In the genomic region with DNA sequence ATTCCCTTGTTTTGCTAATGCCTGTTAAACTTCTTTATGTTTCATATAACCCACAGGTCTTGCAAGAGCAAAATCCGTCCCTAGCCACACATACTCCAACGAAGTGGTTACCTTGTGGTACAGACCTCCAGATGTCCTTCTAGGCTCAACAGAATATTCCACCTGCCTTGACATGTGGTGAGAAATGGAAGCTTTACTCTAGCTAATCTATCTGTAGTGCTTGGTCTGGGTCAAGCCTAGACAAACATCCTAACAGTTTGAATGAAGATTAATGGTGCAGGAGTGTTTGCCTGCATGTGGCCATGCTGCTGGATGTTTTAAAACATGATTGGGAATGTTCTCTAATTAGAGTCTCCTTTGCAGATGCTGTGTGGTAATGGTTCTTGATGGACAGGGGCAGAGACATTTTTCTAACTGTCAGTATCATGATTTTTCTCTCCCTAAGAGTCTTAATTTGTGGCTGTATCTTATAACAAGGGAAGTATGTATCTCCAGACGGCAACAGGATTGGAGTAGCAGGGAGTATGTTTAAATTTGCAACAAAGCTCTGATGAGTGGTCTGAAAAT, we compare ENCODE assay signal across 1 cellular context.
TF ChIP-seq lines count a peak whose summit lies in the region.

No MANE protein-coding gene starts in this region.

TF ChIP-seq in GM23338, 12 proteins besides CTCF, POLR2A, EP300 and RAD21 (continued from another document):
- TF ChIP-seq, protein P1, sequence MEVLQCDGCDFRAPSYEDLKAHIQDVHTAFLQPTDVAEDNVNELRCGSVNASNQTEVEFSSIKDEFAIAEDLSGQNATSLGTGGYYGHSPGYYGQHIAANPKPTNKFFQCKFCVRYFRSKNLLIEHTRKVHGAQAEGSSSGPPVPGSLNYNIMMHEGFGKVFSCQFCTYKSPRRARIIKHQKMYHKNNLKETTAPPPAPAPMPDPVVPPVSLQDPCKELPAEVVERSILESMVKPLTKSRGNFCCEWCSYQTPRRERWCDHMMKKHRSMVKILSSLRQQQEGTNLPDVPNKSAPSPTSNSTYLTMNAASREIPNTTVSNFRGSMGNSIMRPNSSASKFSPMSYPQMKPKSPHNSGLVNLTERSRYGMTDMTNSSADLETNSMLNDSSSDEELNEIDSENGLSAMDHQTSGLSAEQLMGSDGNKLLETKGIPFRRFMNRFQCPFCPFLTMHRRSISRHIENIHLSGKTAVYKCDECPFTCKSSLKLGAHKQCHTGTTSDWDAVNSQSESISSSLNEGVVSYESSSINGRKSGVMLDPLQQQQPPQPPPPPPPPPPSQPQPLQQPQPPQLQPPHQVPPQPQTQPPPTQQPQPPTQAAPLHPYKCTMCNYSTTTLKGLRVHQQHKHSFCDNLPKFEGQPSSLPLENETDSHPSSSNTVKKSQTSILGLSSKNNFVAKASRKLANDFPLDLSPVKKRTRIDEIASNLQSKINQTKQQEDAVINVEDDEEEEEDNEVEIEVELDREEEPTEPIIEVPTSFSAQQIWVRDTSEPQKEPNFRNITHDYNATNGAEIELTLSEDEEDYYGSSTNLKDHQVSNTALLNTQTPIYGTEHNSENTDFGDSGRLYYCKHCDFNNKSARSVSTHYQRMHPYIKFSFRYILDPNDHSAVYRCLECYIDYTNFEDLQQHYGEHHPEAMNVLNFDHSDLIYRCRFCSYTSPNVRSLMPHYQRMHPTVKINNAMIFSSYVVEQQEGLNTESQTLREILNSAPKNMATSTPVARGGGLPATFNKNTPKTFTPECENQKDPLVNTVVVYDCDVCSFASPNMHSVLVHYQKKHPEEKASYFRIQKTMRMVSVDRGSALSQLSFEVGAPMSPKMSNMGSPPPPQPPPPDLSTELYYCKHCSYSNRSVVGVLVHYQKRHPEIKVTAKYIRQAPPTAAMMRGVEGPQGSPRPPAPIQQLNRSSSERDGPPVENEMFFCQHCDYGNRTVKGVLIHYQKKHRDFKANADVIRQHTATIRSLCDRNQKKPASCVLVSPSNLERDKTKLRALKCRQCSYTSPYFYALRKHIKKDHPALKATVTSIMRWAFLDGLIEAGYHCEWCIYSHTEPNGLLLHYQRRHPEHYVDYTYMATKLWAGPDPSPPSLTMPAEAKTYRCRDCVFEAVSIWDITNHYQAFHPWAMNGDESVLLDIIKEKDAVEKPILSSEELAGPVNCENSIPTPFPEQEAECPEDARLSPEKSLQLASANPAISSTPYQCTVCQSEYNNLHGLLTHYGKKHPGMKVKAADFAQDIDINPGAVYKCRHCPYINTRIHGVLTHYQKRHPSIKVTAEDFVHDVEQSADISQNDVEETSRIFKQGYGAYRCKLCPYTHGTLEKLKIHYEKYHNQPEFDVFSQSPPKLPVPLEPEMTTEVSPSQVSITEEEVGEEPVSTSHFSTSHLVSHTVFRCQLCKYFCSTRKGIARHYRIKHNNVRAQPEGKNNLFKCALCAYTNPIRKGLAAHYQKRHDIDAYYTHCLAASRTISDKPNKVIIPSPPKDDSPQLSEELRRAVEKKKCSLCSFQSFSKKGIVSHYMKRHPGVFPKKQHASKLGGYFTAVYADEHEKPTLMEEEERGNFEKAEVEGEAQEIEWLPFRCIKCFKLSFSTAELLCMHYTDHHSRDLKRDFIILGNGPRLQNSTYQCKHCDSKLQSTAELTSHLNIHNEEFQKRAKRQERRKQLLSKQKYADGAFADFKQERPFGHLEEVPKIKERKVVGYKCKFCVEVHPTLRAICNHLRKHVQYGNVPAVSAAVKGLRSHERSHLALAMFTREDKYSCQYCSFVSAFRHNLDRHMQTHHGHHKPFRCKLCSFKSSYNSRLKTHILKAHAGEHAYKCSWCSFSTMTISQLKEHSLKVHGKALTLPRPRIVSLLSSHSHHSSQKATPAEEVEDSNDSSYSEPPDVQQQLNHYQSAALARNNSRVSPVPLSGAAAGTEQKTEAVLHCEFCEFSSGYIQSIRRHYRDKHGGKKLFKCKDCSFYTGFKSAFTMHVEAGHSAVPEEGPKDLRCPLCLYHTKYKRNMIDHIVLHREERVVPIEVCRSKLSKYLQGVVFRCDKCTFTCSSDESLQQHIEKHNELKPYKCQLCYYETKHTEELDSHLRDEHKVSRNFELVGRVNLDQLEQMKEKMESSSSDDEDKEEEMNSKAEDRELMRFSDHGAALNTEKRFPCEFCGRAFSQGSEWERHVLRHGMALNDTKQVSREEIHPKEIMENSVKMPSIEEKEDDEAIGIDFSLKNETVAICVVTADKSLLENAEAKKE (CRISPR knock-in tag; IDR thresholded peaks at IDR 0.05): no peak
- TF ChIP-seq ZNF114 (CRISPR knock-in tag; IDR thresholded peaks at IDR 0.05) (no peak), POLR2AphosphoS5 (IDR thresholded peaks at IDR 0.05; ENCODE audit: low read depth) (no peak), ZNF331 (CRISPR knock-in tag; IDR thresholded peaks at IDR 0.05; ENCODE audit: low read depth) (no peak), JUNB (IDR thresholded peaks at IDR 0.05; ENCODE audit: unreplicated experiment) (no peak)
TF ChIP-seq in GM23338: peak in this region for 0.
